In genomic region chr2:166520604-166521003, GRCh38 we compare ENCODE assay signal across 11 cellular contexts. TPM values are rescaled to one million over a fixed set of nuclear protein-coding genes. Genes with fewer than 3 reads are reported as not detected.
"Had no signal": no experiment of that assay in that cellular context is flagged by ENCODE, and none has a peak within 500 bp of the region (broad histone marks: within the 10 kb centered on the region; RNA-seq: fewer than 3 reads in every experiment).

No MANE protein-coding gene starts in this region.

- H3K4me2 ChIP-seq: GM23338 had no signal

- H3K9ac ChIP-seq: GM23248 had no signal

- H3K27ac ChIP-seq: GM23248 had no signal

- H3K4me3 ChIP-seq: GM23248, GM23338, HAP-1 had no signal

- DNase-seq: GM23248, GOT3, H7, H9, HCEC 1CT, HFFc6 had no signal

- H2AFZ ChIP-seq: GM23248, GM23338 had no signal

- FAIRE-seq: H54 had no signal

- ATAC-seq: GM23338, HCT116 had no signal

- H3K9me3 ChIP-seq: HAP-1 had no signal

- H3K36me3 ChIP-seq: HAP-1 had no signal

- H3K4me1 ChIP-seq: HAP-1 had no signal

RNA-seq across cellular contexts. Expression of gene SCN7A, which starts 26.6 kb away (rescaled TPM):
- total RNA-seq: GM23248, H4 had no signal
- polyA plus RNA-seq: GM23248 had no signal
